ENCODE assay signal across 8 cellular contexts in the genomic region with DNA sequence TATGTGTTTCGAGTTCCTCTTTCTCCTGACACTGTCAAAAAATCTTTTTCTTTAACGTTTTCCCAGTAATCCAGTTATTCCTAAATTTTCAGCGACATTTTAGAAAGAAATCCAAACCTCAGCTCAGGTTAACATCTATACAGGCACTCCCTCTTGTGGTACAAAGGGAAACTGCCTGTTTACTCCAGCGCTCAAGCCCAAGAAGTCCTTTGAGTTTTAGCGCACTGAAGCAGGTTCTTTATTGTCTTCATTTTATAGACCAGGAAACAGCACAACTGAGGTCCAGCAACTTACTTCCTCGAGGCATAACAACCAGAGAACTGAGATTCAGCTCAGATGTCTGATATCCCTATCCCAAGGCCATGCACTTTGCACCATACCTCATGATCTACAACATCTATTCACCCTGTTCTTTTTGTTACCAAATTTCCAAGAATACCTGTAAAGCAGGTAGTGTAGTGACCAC.
DNase-seq lines count a peak whose midpoint lies in the region; ATAC-seq and TF ChIP-seq lines count a peak whose summit lies in the region.

No MANE protein-coding gene starts in this region.

- ATAC-seq in heart right ventricle (peak in 7 of 8 donors; percentile 60 to 83 (median 79)), HG03521 (IDR thresholded peaks at IDR 0.05; ENCODE audit: unreplicated experiment) (no peak)

- no peak for TF ChIP-seq POLR2A in Peyer's patch (IDR thresholded peaks at IDR 0.05)

- H3K27ac ChIP-seq in 22Rv1 (no peak overlapping the region), KMS-11 (no peak overlapping the region), Peyer's patch (peak overlapping the region in 2 of 4 donors; percentile 20 to 44), heart right ventricle (peak overlapping the region in 6 of 10 donors; percentile 30 to 79 (median 48))

- H3K27me3 ChIP-seq in KMS-11 (ENCODE audit: insufficient read depth, low read depth) (no peaks in the 10 kb centered on the region), Peyer's patch (no peaks in the 10 kb centered on the region), heart right ventricle (no peaks in the 10 kb centered on the region)

- no peak for DNase-seq in GM12864 (ENCODE audit: low read depth)
- DNase-seq in Peyer's patch = peak in 2 of 3 donors; percentile 61 to 85
- DNase-seq in amniotic epithelial cell (ENCODE audit: low read depth) = peak; percentile 66
- peak in 1 of 2 donors; percentile 71 for DNase-seq in heart right ventricle
- DNase-seq in progenitor cell of endocrine pancreas (ENCODE audit: low spot score, unreplicated experiment) = peak; percentile 20

- no peak overlapping the region for H3K4me3 Mint-ChIP-seq in progenitor cell of endocrine pancreas (ENCODE audit: low read depth)

- WGBS in heart right ventricle, 2 donors = 3 to 4% methylated on average over 6 of the region's 6 CpGs

- H3K27ac Mint-ChIP-seq in progenitor cell of endocrine pancreas = no peak overlapping the region

- H3K4me3 ChIP-seq in GM12864 (ENCODE audit: low read depth, low read length) = no peak overlapping the region; the same call in 1 of the 2 replicates
- no peak overlapping the region for H3K4me3 ChIP-seq in KMS-11 (IDR thresholded peaks at IDR 0.05; ENCODE audit: insufficient read depth, low read depth, low read length)
- H3K4me3 ChIP-seq in Peyer's patch = no peak overlapping the region
- H3K4me3 ChIP-seq in heart right ventricle = no peak overlapping the region

- peak; percentile 98 for TF ChIP-seq CTCF in 22Rv1 (IDR thresholded peaks at IDR 0.05)
- peak; percentile 89 for TF ChIP-seq CTCF in GM12864 (IDR thresholded peaks at IDR 0.05; ENCODE audit: low read depth, low read length, missing control alignments)
- TF ChIP-seq CTCF in KMS-11 (conservative IDR thresholded peaks at IDR 0.05; ENCODE audit: low read depth, low read length) = peak; percentile 98
- TF ChIP-seq CTCF in Peyer's patch (IDR thresholded peaks at IDR 0.05) = peak; percentile 72 to 95 (median 93)
- peak; percentile 76 to 97 (median 89) for TF ChIP-seq CTCF in heart right ventricle (IDR thresholded peaks at IDR 0.05)
- peak; percentile 92 for TF ChIP-seq CTCF in progenitor cell of endocrine pancreas (IDR thresholded peaks at IDR 0.05; ENCODE audit: unreplicated experiment)

- peaks cover 2% of the 10 kb centered on the region for H3K9me3 Mint-ChIP-seq in progenitor cell of endocrine pancreas (ENCODE audit: low read depth)

- H3K9me3 ChIP-seq in Peyer's patch = no peaks in the 10 kb centered on the region
- H3K9me3 ChIP-seq in heart right ventricle = peaks cover 0 to 4% (median 0%) of the 10 kb centered on the region in 11 donors

- peaks cover 3% of the 10 kb centered on the region for H3K4me1 Mint-ChIP-seq in progenitor cell of endocrine pancreas (ENCODE audit: low read depth)

- no peak overlapping the region for H3K4me2 ChIP-seq in KMS-11

- H3K9ac ChIP-seq in KMS-11 = no peak overlapping the region

- H3K4me1 ChIP-seq in KMS-11 (ENCODE audit: low read depth, poor library complexity, severe bottlenecking) (peaks cover 10% of the 10 kb centered on the region), Peyer's patch (peaks cover 0 to 23% (median 4%) of the 10 kb centered on the region in 4 donors), heart right ventricle (peaks cover 0 to 64% (median 42%) of the 10 kb centered on the region in 9 donors)

- H3K27me3 Mint-ChIP-seq in progenitor cell of endocrine pancreas = no peaks in the 10 kb centered on the region

- H3K36me3 Mint-ChIP-seq in progenitor cell of endocrine pancreas (ENCODE audit: insufficient read depth) = no peaks in the 10 kb centered on the region

- H3K79me2 ChIP-seq in KMS-11 (ENCODE audit: insufficient read depth, low read depth) = peaks cover 33% of the 10 kb centered on the region

- intact Hi-C loops in heart right ventricle (cut with DNase I) = loop anchor here in 7 of 10 donors (2.0 to 10.0 kb wide), 5 partner anchors 56 to 146 kb away; no protein-coding TSS in a partner anchor

- no peaks in the 10 kb centered on the region for H3K36me3 ChIP-seq in KMS-11 (ENCODE audit: insufficient read depth)
- H3K36me3 ChIP-seq in Peyer's patch = no peaks in the 10 kb centered on the region
- peaks cover 0 to 12% (median 0%) of the 10 kb centered on the region in 9 donors for H3K36me3 ChIP-seq in heart right ventricle

- H4K20me1 ChIP-seq in KMS-11 (ENCODE audit: insufficient read depth) = no peaks in the 10 kb centered on the region; the same call in 1 of the 2 replicates

- H2AFZ ChIP-seq in KMS-11 (ENCODE audit: low read depth) = no peak overlapping the region

Comparison
In these comparisons a context has a peak if more than half of its experiments do, and no peak if none do; other contexts are left out.
1. H3K27ac ChIP-seq: peak in heart right ventricle (6 of 10); none in 22Rv1 (single experiment) and KMS-11 (single experiment).
2. Peak in every context shown above with its lines, with median percentiles within 50 percentile points of each other: CTCF ChIP-seq.